ENCODE assay signal across 23 cellular contexts in genomic region chr7:101474178-101474577, GRCh38.
"Had no signal": no experiment of that assay in that cellular context is flagged by ENCODE, and none has a peak within 500 bp of the region (broad histone marks: within the 10 kb centered on the region; RNA-seq: fewer than 3 reads in every experiment).

No MANE protein-coding gene starts in this region.

- H3K4me1 Mint-ChIP-seq: immature natural killer cell had no signal

- DNase-seq: dermis blood vessel endothelial cell; effector CD4-positive, alpha-beta T cell; effector memory CD4-positive, alpha-beta T cell; foreskin keratinocyte; heart left ventricle; hypothalamus; immature natural killer cell; left cardiac atrium; left lung; left ventricle myocardium superior; lower lobe of right lung; mesenchymal stem cell had no signal

- H3K27ac Mint-ChIP-seq: immature natural killer cell had no signal

- H3K27ac ChIP-seq: coronary artery, dorsolateral prefrontal cortex, esophagus muscularis mucosa, foreskin keratinocyte, gastroesophageal sphincter, heart left ventricle, hepatocyte, left lung, lower lobe of right lung had no signal

- H3K79me2 ChIP-seq: hepatocyte had no signal

- FAIRE-seq: colon, endothelial cell of umbilical vein, frontal cortex, keratinocyte had no signal

- H3K4me3 ChIP-seq: coronary artery, dorsolateral prefrontal cortex, esophagus muscularis mucosa, gastroesophageal sphincter, heart left ventricle, hepatocyte, left lung, lower lobe of right lung, mucosa of descending colon had no signal

- ATAC-seq: foreskin keratinocyte, gastroesophageal sphincter, heart left ventricle, left cardiac atrium, left lung, left ventricle myocardium superior, lower lobe of right lung, mucosa of descending colon had no signal

- H3K36me3 ChIP-seq: esophagus muscularis mucosa, gastroesophageal sphincter, heart left ventricle, left lung, lower lobe of right lung had no signal

- H3K4me2 ChIP-seq: hepatocyte had no signal

- H3K4me1 ChIP-seq: esophagus muscularis mucosa, foreskin keratinocyte, gastroesophageal sphincter, heart left ventricle, left lung, lower lobe of right lung had no signal

- H2AFZ ChIP-seq: hepatocyte had no signal

- H3K27me3 ChIP-seq: dorsolateral prefrontal cortex, foreskin keratinocyte, hepatocyte, left lung had no signal

- H3K4me3 Mint-ChIP-seq: immature natural killer cell, mesothelial cell of epicardium had no signal
